ENCODE assay signal across 21 cellular contexts in genomic region chr4:112953295-112953694, GRCh38.
DNase-seq lines count a peak whose midpoint lies in the region; TF ChIP-seq lines count a peak whose summit lies in the region.
"Had no signal": no experiment of that assay in that cellular context is flagged by ENCODE, and none has a peak within 500 bp of the region (broad histone marks: within the 10 kb centered on the region; RNA-seq: fewer than 3 reads in every experiment).

No MANE protein-coding gene starts in this region.

- DNase-seq in HAP-1 (ENCODE audit: low spot score in 2 of 2) (peak; percentile 45 to 52), NCI-H69 (lab: John Stamatoyannopoulos, UW) (peak; percentile 82), caudate nucleus (lab: John Stamatoyannopoulos, UW) (no peak), neural progenitor cell (ENCODE audit: low spot score) (peak; percentile 56), lower leg skin (ENCODE audit: low spot score in 2 of 2) (no peak), KG1 (lab: John Stamatoyannopoulos, UW) (no peak), NCI-H2029 treated with DMSO at 0.1 percent for 48 hours (lab: John Stamatoyannopoulos, UW) (no peak)
- DNase-seq in activated CD4-positive, alpha-beta memory T cell treated with anti-CD3 and anti-CD28 coated beads for 36 hours = no peak
- DNase-seq: CD4-positive, alpha-beta T cell; GOT3; HCEC 1CT; IMR-90; MM.1S; NCI-H1694; NCI-H2081 treated with DMSO at 0.1 percent for 48 hours; NCI-H226; NCI-H510A; NK-92 treated with Interleukin-12 subunit alpha and Interleukin-12 subunit beta, amount 100 ng/mL, for 24 hours; PC-3 had no signal

- WGBS in lower leg skin, 2 donors = 48 to 51% methylated on average over 3 of the region's 3 CpGs

- peaks cover 52% of the 10 kb centered on the region for H3F3A ChIP-seq in neural progenitor cell (ENCODE audit: low read depth)

- TF ChIP-seq CTCF in neural progenitor cell (IDR thresholded peaks at IDR 0.05) (no peak), lower leg skin (IDR thresholded peaks at IDR 0.05) (no peak)

- peaks cover 10% of the 10 kb centered on the region for H3K9me3 Mint-ChIP-seq in neural progenitor cell
- H3K9me3 Mint-ChIP-seq in activated CD4-positive, alpha-beta memory T cell treated with anti-CD3 and anti-CD28 coated beads for 36 hours = no peaks in the 10 kb centered on the region
- H3K9me3 Mint-ChIP-seq: CD4-positive, alpha-beta T cell had no signal

- H3K4me1 Mint-ChIP-seq in neural progenitor cell = peaks cover 19% of the 10 kb centered on the region
- no peaks in the 10 kb centered on the region for H3K4me1 Mint-ChIP-seq in activated CD4-positive, alpha-beta memory T cell treated with anti-CD3 and anti-CD28 coated beads for 36 hours (ENCODE audit: low read depth)

- CTCF ChIA-PET in activated CD4-positive, alpha-beta memory T cell treated with anti-CD3 and anti-CD28 coated beads for 36 hours (lab: Charles Lee) = no interaction called here

- H3K36me3 ChIP-seq in HAP-1 (replicated peaks) = no peaks in the 10 kb centered on the region
- H3K36me3 ChIP-seq in neural progenitor cell = no peaks in the 10 kb centered on the region
- H3K36me3 ChIP-seq: BLaER1 treated with 17β-estradiol and CSF1 and Interleukin-3, amounts not matched to agents 10 nM and 100 nM had no signal

- H3K9me3 ChIP-seq in HAP-1 = no peaks in the 10 kb centered on the region
- no peaks in the 10 kb centered on the region for H3K9me3 ChIP-seq in neural progenitor cell (ENCODE audit: low read depth)

- no peak overlapping the region for H2AFZ ChIP-seq in neural progenitor cell (replicated peaks)

- H3K27ac ChIP-seq in caudate nucleus (ENCODE audit: low read depth, low read length) = peak overlapping the region; percentile 93
- peak overlapping the region; percentile 67 for H3K27ac ChIP-seq in neural progenitor cell
- H3K27ac ChIP-seq: BLaER1 treated with 17β-estradiol and CSF1 and Interleukin-3, amounts not matched to agents 10 nM and 100 nM; KMS-11 had no signal

- no peaks in the 10 kb centered on the region for H4K20me1 ChIP-seq in neural progenitor cell (ENCODE audit: low read depth)
- H4K20me1 ChIP-seq: BLaER1 treated with 17β-estradiol and CSF1 and Interleukin-3, amounts not matched to agents 10 nM and 100 nM had no signal

- H3K4me1 ChIP-seq in HAP-1 = peaks cover 7% of the 10 kb centered on the region
- H3K4me1 ChIP-seq in neural progenitor cell = peaks cover 52% of the 10 kb centered on the region

- no peak overlapping the region for H3K9ac ChIP-seq in neural progenitor cell
- H3K9ac ChIP-seq: BLaER1 treated with 17β-estradiol and CSF1 and Interleukin-3, amounts not matched to agents 10 nM and 100 nM; KMS-11 had no signal

- H3K4me3 Mint-ChIP-seq in neural progenitor cell = no peak overlapping the region
- no peak overlapping the region for H3K4me3 Mint-ChIP-seq in activated CD4-positive, alpha-beta memory T cell treated with anti-CD3 and anti-CD28 coated beads for 36 hours
- H3K4me3 Mint-ChIP-seq: CD4-positive, alpha-beta T cell had no signal

- TF ChIP-seq POLR2A in lower leg skin (IDR thresholded peaks at IDR 0.05) = no peak

- intact Hi-C loops in lower leg skin (cut with DNase I; ENCODE audit: low total_unique reads) = no loop called here
- intact Hi-C loops in activated CD4-positive, alpha-beta memory T cell treated with anti-CD3 and anti-CD28 coated beads for 36 hours (cut with micrococcal nuclease) = no loop called here

- peaks cover 4% of the 10 kb centered on the region for H3K36me3 Mint-ChIP-seq in neural progenitor cell
- no peaks in the 10 kb centered on the region for H3K36me3 Mint-ChIP-seq in activated CD4-positive, alpha-beta memory T cell treated with anti-CD3 and anti-CD28 coated beads for 36 hours

- H3K27ac Mint-ChIP-seq in neural progenitor cell = no peak overlapping the region
- H3K27ac Mint-ChIP-seq in activated CD4-positive, alpha-beta memory T cell treated with anti-CD3 and anti-CD28 coated beads for 36 hours = no peak overlapping the region
- H3K27ac Mint-ChIP-seq: CD4-positive, alpha-beta T cell had no signal

- in situ Hi-C loops in HAP-1 (cut with MboI; ENCODE audit: low sequenced_read_pairs) = no loop called here

- H3K4me2 ChIP-seq in neural progenitor cell = peak overlapping the region; percentile 48
- H3K4me2 ChIP-seq: BLaER1 treated with 17β-estradiol and CSF1 and Interleukin-3, amounts not matched to agents 10 nM and 100 nM; KMS-11 had no signal

- peaks cover 8% of the 10 kb centered on the region for H3K27me3 Mint-ChIP-seq in neural progenitor cell (ENCODE audit: insufficient read depth, low read depth)
- H3K27me3 Mint-ChIP-seq in activated CD4-positive, alpha-beta memory T cell treated with anti-CD3 and anti-CD28 coated beads for 36 hours = peaks cover 9% of the 10 kb centered on the region

- POLR2A ChIA-PET in activated CD4-positive, alpha-beta memory T cell treated with anti-CD3 and anti-CD28 coated beads for 36 hours (lab: Charles Lee) = no interaction called here

- H3K79me2 ChIP-seq in neural progenitor cell (ENCODE audit: low read depth) = no peaks in the 10 kb centered on the region

- no peak overlapping the region for H3K4me3 ChIP-seq in HAP-1
- H3K4me3 ChIP-seq in neural progenitor cell = no peak overlapping the region
- H3K4me3 ChIP-seq in lower leg skin (ENCODE audit: low read depth, poor library complexity, severe bottlenecking) = no peak overlapping the region
- H3K4me3 ChIP-seq: BLaER1 treated with 17β-estradiol and CSF1 and Interleukin-3, amounts not matched to agents 10 nM and 100 nM had no signal

- H3K27me3 ChIP-seq in HAP-1 (ENCODE audit: low read depth) (no peaks in the 10 kb centered on the region), neural progenitor cell (no peaks in the 10 kb centered on the region)
- H3K27me3 ChIP-seq: BLaER1 treated with 17β-estradiol and CSF1 and Interleukin-3, amounts not matched to agents 10 nM and 100 nM had no signal

Comparison
In these comparisons a context has a peak if more than half of its experiments do, and no peak if none do; other contexts are left out.
1. DNase-seq: peak in HAP-1 (2 of 2), NCI-H69 (single experiment) and neural progenitor cell (single experiment); none in caudate nucleus (0 of 61), lower leg skin (0 of 2), KG1 (single experiment), NCI-H2029 treated with DMSO at 0.1 percent for 48 hours (single experiment) and activated CD4-positive, alpha-beta memory T cell treated with anti-CD3 and anti-CD28 coated beads for 36 hours (single experiment).